35 cellular contexts compared by ENCODE assay signal in the genomic region with DNA sequence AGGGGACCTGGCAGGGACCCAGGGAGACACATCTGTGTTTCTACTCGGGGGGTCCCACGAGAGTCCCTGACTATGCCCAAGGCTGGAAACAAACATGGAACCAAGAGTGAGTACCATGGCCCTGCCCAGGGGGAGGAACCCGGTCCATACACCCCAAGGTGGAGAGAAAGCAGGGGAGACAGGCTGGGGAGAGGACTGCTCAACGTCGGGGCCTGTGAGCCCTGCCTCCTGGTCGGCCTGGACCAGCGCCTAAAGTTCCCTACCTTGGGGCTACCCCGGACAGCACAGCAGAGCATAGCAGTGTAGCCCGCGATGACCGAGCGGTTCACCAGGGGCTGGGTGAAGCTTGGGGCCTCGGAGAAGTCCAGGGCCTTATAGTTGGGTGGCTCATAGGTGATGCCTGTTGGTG. TPM values are rescaled to one million over a fixed set of nuclear protein-coding genes. Genes with fewer than 3 reads are reported as not detected.
DNase-seq lines count a peak whose midpoint lies in the region; ATAC-seq, FAIRE-seq and TF ChIP-seq lines count a peak whose summit lies in the region.
"Had no signal": no experiment of that assay in that cellular context is flagged by ENCODE, and none has a peak within 500 bp of the region (broad histone marks: within the 10 kb centered on the region; RNA-seq: fewer than 3 reads in every experiment).

No MANE protein-coding gene starts in this region.

- peak overlapping the region; percentile 28 for H3K27ac Mint-ChIP-seq in activated naive CD8-positive, alpha-beta T cell
- H3K27ac Mint-ChIP-seq in activated naive CD8-positive, alpha-beta T cell treated with anti-CD3 and anti-CD28 coated beads, Interleukin-2, amount 50 U/mL, for 24 hours = no peak overlapping the region
- peak overlapping the region; percentile 32; the same call in 1 of the 2 replicates for H3K27ac Mint-ChIP-seq in WTC11
- H3K27ac Mint-ChIP-seq: B cell; IgD-negative memory B cell; nephron progenitor cell; T-helper 1 cell treated with Interleukin-12 subunit alpha and Interleukin-12 subunit beta and Interleukin-4 antibody, amounts not matched to agents 30 μg/mL and 1 μg/mL, for 36 hours had no signal

- H3K4me2 ChIP-seq in OCI-LY7 (ENCODE audit: low read length) = no peak overlapping the region
- H3K4me2 ChIP-seq: A549, smooth muscle cell had no signal

- H3K9me3 Mint-ChIP-seq in activated naive CD8-positive, alpha-beta T cell (ENCODE audit: low read depth) = no peaks in the 10 kb centered on the region
- no peaks in the 10 kb centered on the region for H3K9me3 Mint-ChIP-seq in activated naive CD8-positive, alpha-beta T cell treated with anti-CD3 and anti-CD28 coated beads, Interleukin-2, amount 50 U/mL, for 24 hours
- H3K9me3 Mint-ChIP-seq in WTC11 = no peaks in the 10 kb centered on the region
- H3K9me3 Mint-ChIP-seq: IgD-negative memory B cell; nephron progenitor cell; T-helper 1 cell treated with Interleukin-12 subunit alpha and Interleukin-12 subunit beta and Interleukin-4 antibody, amounts not matched to agents 30 μg/mL and 1 μg/mL, for 36 hours had no signal

- no peaks in the 10 kb centered on the region for H3K4me1 Mint-ChIP-seq in activated naive CD8-positive, alpha-beta T cell (ENCODE audit: low read depth)
- H3K4me1 Mint-ChIP-seq in activated naive CD8-positive, alpha-beta T cell treated with anti-CD3 and anti-CD28 coated beads, Interleukin-2, amount 50 U/mL, for 24 hours = no peaks in the 10 kb centered on the region
- H3K4me1 Mint-ChIP-seq in WTC11 = no peaks in the 10 kb centered on the region

- H4K20me1 ChIP-seq in OCI-LY7 (ENCODE audit: insufficient read depth, low read length) = no peaks in the 10 kb centered on the region

- H3K4me3 ChIP-seq in kidney (ENCODE audit: low read length in 2 of 2) (no peak overlapping the region), spleen (no peak overlapping the region), OCI-LY7 (ENCODE audit: low read depth, low read length, poor library complexity, severe bottlenecking) (no peak overlapping the region)
- H3K4me3 ChIP-seq: A549, smooth muscle cell, tibial artery had no signal

- no peak overlapping the region for H3K4me3 Mint-ChIP-seq in activated naive CD8-positive, alpha-beta T cell
- H3K4me3 Mint-ChIP-seq in activated naive CD8-positive, alpha-beta T cell treated with anti-CD3 and anti-CD28 coated beads, Interleukin-2, amount 50 U/mL, for 24 hours = no peak overlapping the region
- H3K4me3 Mint-ChIP-seq in WTC11 = no peak overlapping the region
- H3K4me3 Mint-ChIP-seq: B cell; IgD-negative memory B cell; nephron progenitor cell; T-helper 1 cell treated with Interleukin-12 subunit alpha and Interleukin-12 subunit beta and Interleukin-4 antibody, amounts not matched to agents 30 μg/mL and 1 μg/mL, for 36 hours had no signal

- no peak overlapping the region for H2AFZ ChIP-seq in OCI-LY7 (ENCODE audit: low read length)
- H2AFZ ChIP-seq: parathyroid adenoma had no signal

- H3K27me3 ChIP-seq in spleen (replicated peaks in 1 of 7) = no peaks in the 10 kb centered on the region
- H3K27me3 ChIP-seq: tibial artery had no signal

- H3K79me2 ChIP-seq in OCI-LY7 (ENCODE audit: insufficient read depth, low read depth, low read length) = no peaks in the 10 kb centered on the region
- H3K79me2 ChIP-seq: parathyroid adenoma had no signal

- no peaks in the 10 kb centered on the region for H3K9me2 ChIP-seq in OCI-LY7 (ENCODE audit: insufficient read depth, low read length)

- POLR2A ChIA-PET in WTC11 (lab: Charles Lee) = no interaction called here
- POLR2A ChIA-PET in OCI-LY7 (lab: Charles Lee) = no interaction called here

- WGBS in spleen, 5 donors = 66 to 94% (median 93%) methylated on average over 6 to 13 of the region's 13 CpGs

- H3K4me1 ChIP-seq in kidney (ENCODE audit: control insufficient read depth in 1 of 2, insufficient read depth in 1 of 2, low read depth in 1 of 2, low read length in 2 of 2) (no peaks in the 10 kb centered on the region), spleen (peaks cover 0 to 33% (median 22%) of the 10 kb centered on the region in 6 donors), OCI-LY7 (ENCODE audit: insufficient read depth, low read length, poor library complexity, severe bottlenecking) (no peaks in the 10 kb centered on the region)

- intact Hi-C loops in kidney (cut with DNase I) = no loop called here
- intact Hi-C loops in spleen (cut with DNase I; ENCODE audit: low total_unique reads) = no loop called here
- intact Hi-C loops in OCI-LY7 (cut with micrococcal nuclease; ENCODE audit: unreplicated experiment) = no loop called here

- TF ChIP-seq POLR2A in spleen (IDR thresholded peaks at IDR 0.05) = no peak

- no peaks in the 10 kb centered on the region for H3K27me3 Mint-ChIP-seq in activated naive CD8-positive, alpha-beta T cell
- no peaks in the 10 kb centered on the region for H3K27me3 Mint-ChIP-seq in activated naive CD8-positive, alpha-beta T cell treated with anti-CD3 and anti-CD28 coated beads, Interleukin-2, amount 50 U/mL, for 24 hours
- no peaks in the 10 kb centered on the region for H3K27me3 Mint-ChIP-seq in WTC11 (ENCODE audit: low read depth)
- H3K27me3 Mint-ChIP-seq: B cell, IgD-negative memory B cell had no signal

- no peak for DNase-seq in activated naive CD8-positive, alpha-beta T cell treated with anti-CD3 and anti-CD28 coated beads, Interleukin-2, amount 50 U/mL, for 24 hours
- no peak for DNase-seq in WTC11 (ENCODE audit: low spot score)
- peak; percentile 54 for DNase-seq in kidney
- peak; percentile 58 for DNase-seq in spleen
- DNase-seq in NCI-H524 (lab: John Stamatoyannopoulos, UW) = no peak
- no peak for DNase-seq in NCI-H1436 (lab: John Stamatoyannopoulos, UW)
- no peak for DNase-seq in OCI-LY7 (ENCODE audit: low spot score)
- DNase-seq: activated naive CD4-positive, alpha-beta T cell treated with anti-CD3 and anti-CD28 coated beads, Interleukin-2, amount 50 U/mL, for 16 hours; anterior cingulate cortex; effector memory CD4-positive, alpha-beta T cell; erythroblast; midbrain; MV-4-11; NCI-H2107; NCI-H446; nephron progenitor cell; retina; stimulated activated CD4-positive, alpha-beta T cell treated with anti-CD3 and anti-CD28 coated beads, Interleukin-1b, Interleukin-23, amount 100 ng/mL, for 48 hours; tibial artery had no signal

- no peak overlapping the region for H3K9ac ChIP-seq in kidney (ENCODE audit: low read length in 2 of 2)
- H3K9ac ChIP-seq: parathyroid adenoma had no signal

- ATAC-seq in activated naive CD8-positive, alpha-beta T cell treated with anti-CD3 and anti-CD28 coated beads, Interleukin-2, amount 50 U/mL, for 24 hours = no peak
- no peak for ATAC-seq in WTC11
- ATAC-seq: A549 had no signal

- H3K9me3 ChIP-seq in kidney (ENCODE audit: control insufficient read depth in 1 of 2, low read length in 2 of 2) = no peaks in the 10 kb centered on the region
- H3K9me3 ChIP-seq in spleen = no peaks in the 10 kb centered on the region
- H3K9me3 ChIP-seq in OCI-LY7 (ENCODE audit: low read length) = no peaks in the 10 kb centered on the region
- H3K9me3 ChIP-seq: A549, tibial artery had no signal

- H3K36me3 Mint-ChIP-seq in activated naive CD8-positive, alpha-beta T cell = no peaks in the 10 kb centered on the region
- H3K36me3 Mint-ChIP-seq in activated naive CD8-positive, alpha-beta T cell treated with anti-CD3 and anti-CD28 coated beads, Interleukin-2, amount 50 U/mL, for 24 hours (ENCODE audit: low read depth) = peaks cover 2% of the 10 kb centered on the region
- H3K36me3 Mint-ChIP-seq in WTC11 = peaks cover 9% of the 10 kb centered on the region; the same call in 1 of the 2 replicates

- CTCF ChIA-PET in WTC11 (lab: Charles Lee) (no interaction called here), OCI-LY7 (lab: Charles Lee; ENCODE audit: unreplicated experiment) (no interaction called here)

- no peak for FAIRE-seq in kidney (lab: Jason Lieb, UNC)
- FAIRE-seq: A549, colon, GM18507, GM19239, H1, TTC549 had no signal

- no peak for TF ChIP-seq CTCF in WTC11 (IDR thresholded peaks at IDR 0.05)
- no peak for TF ChIP-seq CTCF in kidney (IDR thresholded peaks at IDR 0.05; ENCODE audit: borderline replicate concordance, extremely low read depth, insufficient read depth)
- TF ChIP-seq CTCF in spleen (IDR thresholded peaks at IDR 0.05 in 8 of 11, conservative IDR thresholded peaks at IDR 0.05 in 3 of 11) = no peak
- TF ChIP-seq CTCF in OCI-LY7 (conservative IDR thresholded peaks at IDR 0.05; ENCODE audit: low read length) = no peak

- BruUV-seq in OCI-LY7 (replicated peaks; lab: Mats Ljungman, UMichigan) = no TSS peak

- H3K36me3 ChIP-seq in kidney (ENCODE audit: control insufficient read depth in 1 of 2, insufficient read depth in 2 of 2, low read length in 2 of 2) = peaks cover 10 to 23% of the 10 kb centered on the region in 2 donors
- peaks cover 0 to 33% (median 15%) of the 10 kb centered on the region in 6 donors for H3K36me3 ChIP-seq in spleen
- H3K36me3 ChIP-seq in OCI-LY7 (ENCODE audit: insufficient read depth, low read length) = peaks cover 24% of the 10 kb centered on the region; the same call in 1 of the 2 replicates

- H3K27ac ChIP-seq in kidney (ENCODE audit: low read depth in 2 of 2, low read length in 2 of 2) = no peak overlapping the region
- H3K27ac ChIP-seq in spleen = no peak overlapping the region
- no peak overlapping the region for H3K27ac ChIP-seq in OCI-LY7 (ENCODE audit: low read depth, low read length, poor library complexity, severe bottlenecking)
- H3K27ac ChIP-seq: A549, parathyroid adenoma, tibial artery had no signal

TF ChIP-seq in WTC11, 78 proteins besides CTCF, POLR2A, EP300 and RAD21:
- no peak for TF ChIP-seq TP53 (CRISPR knock-in tag; IDR thresholded peaks at IDR 0.05)
- no peak for TF ChIP-seq ELF4 (CRISPR knock-in tag; IDR thresholded peaks at IDR 0.05; ENCODE audit: low read depth)

RNA-seq across cellular contexts. Expression of gene MYBPC3, which starts 20.2 kb away (rescaled TPM):
- total RNA-seq in WTC11 (2021) = 0.07 TPM in 2 of 3 replicates, not detected in the other
- 0.19 TPM for total RNA-seq in kidney
- 0.52 TPM for polyA plus RNA-seq in kidney (ENCODE audit: insufficient read depth, low read depth, low replicate concordance)
- total RNA-seq in spleen = 1 to 10 TPM in 5 of 7 donors, under 1 TPM in 2; 0.91 to 4.7 (median 1.5) TPM
- 1 to 10 TPM in 2 of 3 donors, under 1 TPM in 1; 0.49 to 2.2 (median 1.4) TPM for polyA plus RNA-seq in spleen
- 0.10 and 0.25 TPM in 2 replicates for total RNA-seq in OCI-LY7 (2014; rRNA removed; shearing (Covaris generic))
- total RNA-seq in OCI-LY7 (2022) = 0.18 and 0.29 TPM in 2 replicates
- total RNA-seq: H1, lower leg skin, RPMI7951, SK-MEL-5, smooth muscle cell had no signal
- polyA plus RNA-seq: IgD-negative memory B cell had no signal

RNA-seq across cellular contexts. Expression of gene SPI1, which starts 46.0 kb away (rescaled TPM):
- total RNA-seq in WTC11 (2021) (0.21 to 0.59 TPM (median 0.39 TPM) in 3 replicates), kidney (39.8 TPM), spleen (100 to 1,000 TPM in 6 of 7 donors, 10 to 100 TPM in 1; 95.7 to 366 (median 198) TPM), OCI-LY7 (2022) (71.2 and 73.3 TPM in 2 replicates)
- polyA plus RNA-seq in kidney (ENCODE audit: insufficient read depth, low read depth, low replicate concordance) (7.3 TPM), spleen (100 to 1,000 TPM in 1 of 3 donors, 10 to 100 TPM in 2; 84.2 to 128 (median 91.8) TPM)
- total RNA-seq in OCI-LY7 (2014; rRNA removed; shearing (Covaris generic)) = 48.9 and 79.6 TPM in 2 replicates
- total RNA-seq: bronchial epithelial cell, H1, RPMI7951, SK-MEL-5, smooth muscle cell had no signal
- polyA plus RNA-seq: smooth muscle cell had no signal

Comparison
In these comparisons a context has a peak if more than half of its experiments do, and no peak if none do; other contexts are left out.
1. DNase-seq: peak in kidney (single experiment) and spleen (single experiment); none in activated naive CD8-positive, alpha-beta T cell treated with anti-CD3 and anti-CD28 coated beads, Interleukin-2, amount 50 U/mL, for 24 hours (single experiment), WTC11 (single experiment), NCI-H524 (0 of 2), NCI-H1436 (single experiment) and OCI-LY7 (single experiment).
2. RNA of gene SPI1, which starts 46.0 kb away (total RNA-seq): 95.7 to 366 TPM in spleen, 48.9 to 79.6 TPM in OCI-LY7 and 39.8 TPM in kidney (single experiment); 0.21 to 0.59 TPM in WTC11; every median in the first group is over 10 times any median in the second.